1 cellular context compared by ENCODE assay signal in genomic region chr11:1692708-1693326, GRCh38.
TF ChIP-seq lines count a peak whose summit lies in the region.

No MANE protein-coding gene starts in this region.

TF ChIP-seq in HepG2, 621 proteins besides CTCF, POLR2A, EP300 and RAD21:
- peak; percentile 28; the same call in 1 of the 2 replicates for TF ChIP-seq AHDC1 (CRISPR knock-in tag; IDR thresholded peaks at IDR 0.05; ENCODE audit: borderline replicate concordance)
- no peak for TF ChIP-seq RXRA (CRISPR knock-in tag; IDR thresholded peaks at IDR 0.05)
- TF ChIP-seq MTA1 (CRISPR knock-in tag; IDR thresholded peaks at IDR 0.05; ENCODE audit: borderline replicate concordance): peak; percentile 12; the same call in 1 of the 2 replicates
- no peak for TF ChIP-seq ZC3H4 (CRISPR knock-in tag; IDR thresholded peaks at IDR 0.05; ENCODE audit: borderline replicate concordance)
- TF ChIP-seq SRSF1 (optimal IDR thresholded peaks at IDR 0.05; ENCODE audit: low read depth, low read length): no peak
- TF ChIP-seq KAT7 (CRISPR knock-in tag; IDR thresholded peaks at IDR 0.05; ENCODE audit: borderline replicate concordance): 0 out of 2 replicates have a peak, but pooled peaks have one; percentile 14
- TF ChIP-seq POLR2AphosphoS5 (IDR thresholded peaks at IDR 0.05; ENCODE audit: low read depth, low read length): 0 out of 2 replicates have a peak, but pooled peaks have one; percentile 12
- no peak for TF ChIP-seq ZNF260 (CRISPR knock-in tag; IDR thresholded peaks at IDR 0.05; ENCODE audit: borderline replicate concordance, low read depth)
- TF ChIP-seq FOXK1 (CRISPR knock-in tag; IDR thresholded peaks at IDR 0.05; ENCODE audit: borderline replicate concordance, low read depth): no peak
- peak; percentile 22; the same call in 1 of the 2 replicates for TF ChIP-seq ARID4A (CRISPR knock-in tag; IDR thresholded peaks at IDR 0.05; ENCODE audit: borderline replicate concordance)
- no peak for TF ChIP-seq FOXA3 (CRISPR knock-in tag; IDR thresholded peaks at IDR 0.05)
- TF ChIP-seq ZSCAN30 (CRISPR knock-in tag; IDR thresholded peaks at IDR 0.05): 0 out of 2 replicates have a peak, but pooled peaks have one; percentile 6
- TF ChIP-seq ZNF572 (CRISPR knock-in tag; IDR thresholded peaks at IDR 0.05): peak; percentile 54; the same call in 1 of the 2 replicates
- no peak for TF ChIP-seq NONO (IDR thresholded peaks at IDR 0.05)
- 0 out of 2 replicates have a peak, but pooled peaks have one; percentile 5 for TF ChIP-seq NONO (CRISPR knock-in tag; conservative IDR thresholded peaks at IDR 0.05)
- TF ChIP-seq, protein P1, sequence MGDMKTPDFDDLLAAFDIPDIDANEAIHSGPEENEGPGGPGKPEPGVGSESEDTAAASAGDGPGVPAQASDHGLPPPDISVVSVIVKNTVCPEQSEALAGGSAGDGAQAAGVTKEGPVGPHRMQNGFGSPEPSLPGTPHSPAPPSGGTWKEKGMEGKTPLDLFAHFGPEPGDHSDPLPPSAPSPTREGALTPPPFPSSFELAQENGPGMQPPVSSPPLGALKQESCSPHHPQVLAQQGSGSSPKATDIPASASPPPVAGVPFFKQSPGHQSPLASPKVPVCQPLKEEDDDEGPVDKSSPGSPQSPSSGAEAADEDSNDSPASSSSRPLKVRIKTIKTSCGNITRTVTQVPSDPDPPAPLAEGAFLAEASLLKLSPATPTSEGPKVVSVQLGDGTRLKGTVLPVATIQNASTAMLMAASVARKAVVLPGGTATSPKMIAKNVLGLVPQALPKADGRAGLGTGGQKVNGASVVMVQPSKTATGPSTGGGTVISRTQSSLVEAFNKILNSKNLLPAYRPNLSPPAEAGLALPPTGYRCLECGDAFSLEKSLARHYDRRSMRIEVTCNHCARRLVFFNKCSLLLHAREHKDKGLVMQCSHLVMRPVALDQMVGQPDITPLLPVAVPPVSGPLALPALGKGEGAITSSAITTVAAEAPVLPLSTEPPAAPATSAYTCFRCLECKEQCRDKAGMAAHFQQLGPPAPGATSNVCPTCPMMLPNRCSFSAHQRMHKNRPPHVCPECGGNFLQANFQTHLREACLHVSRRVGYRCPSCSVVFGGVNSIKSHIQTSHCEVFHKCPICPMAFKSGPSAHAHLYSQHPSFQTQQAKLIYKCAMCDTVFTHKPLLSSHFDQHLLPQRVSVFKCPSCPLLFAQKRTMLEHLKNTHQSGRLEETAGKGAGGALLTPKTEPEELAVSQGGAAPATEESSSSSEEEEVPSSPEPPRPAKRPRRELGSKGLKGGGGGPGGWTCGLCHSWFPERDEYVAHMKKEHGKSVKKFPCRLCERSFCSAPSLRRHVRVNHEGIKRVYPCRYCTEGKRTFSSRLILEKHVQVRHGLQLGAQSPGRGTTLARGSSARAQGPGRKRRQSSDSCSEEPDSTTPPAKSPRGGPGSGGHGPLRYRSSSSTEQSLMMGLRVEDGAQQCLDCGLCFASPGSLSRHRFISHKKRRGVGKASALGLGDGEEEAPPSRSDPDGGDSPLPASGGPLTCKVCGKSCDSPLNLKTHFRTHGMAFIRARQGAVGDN (CRISPR knock-in tag; IDR thresholded peaks at IDR 0.05): peak; percentile 47
- TF ChIP-seq AKAP8 (CRISPR knock-in tag; IDR thresholded peaks at IDR 0.05): peak; percentile 11; the same call in 1 of the 2 replicates
- TF ChIP-seq, protein P2, sequence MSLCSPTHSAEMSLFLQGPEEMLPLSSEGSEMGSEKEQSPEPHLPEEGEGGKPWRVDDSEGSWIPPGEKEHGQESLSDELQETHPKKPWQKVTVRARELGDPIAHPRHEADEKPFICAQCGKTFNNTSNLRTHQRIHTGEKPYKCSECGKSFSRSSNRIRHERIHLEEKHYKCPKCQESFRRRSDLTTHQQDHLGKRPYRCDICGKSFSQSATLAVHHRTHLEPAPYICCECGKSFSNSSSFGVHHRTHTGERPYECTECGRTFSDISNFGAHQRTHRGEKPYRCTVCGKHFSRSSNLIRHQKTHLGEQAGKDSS (CRISPR knock-in tag; IDR thresholded peaks at IDR 0.05; ENCODE audit: borderline replicate concordance, low read depth): 0 out of 2 replicates have a peak, but pooled peaks have one; percentile 3
- TF ChIP-seq HNRNPL (IDR thresholded peaks at IDR 0.05; ENCODE audit: low read depth, low read length): 0 out of 2 replicates have a peak, but pooled peaks have one; percentile 31
- peak; percentile 0; the same call in 1 of the 2 replicates for TF ChIP-seq MED1 (CRISPR knock-in tag; IDR thresholded peaks at IDR 0.05)
- 0 out of 2 replicates have a peak, but pooled peaks have one; percentile 24 for TF ChIP-seq ZNF343 (CRISPR knock-in tag; IDR thresholded peaks at IDR 0.05)
- TF ChIP-seq ERF (CRISPR knock-in tag; IDR thresholded peaks at IDR 0.05): 0 out of 2 replicates have a peak, but pooled peaks have one; percentile 11
- TF ChIP-seq KMT2A (CRISPR knock-in tag; IDR thresholded peaks at IDR 0.05): 0 out of 2 replicates have a peak, but pooled peaks have one; percentile 7
- TF ChIP-seq HNF1B (CRISPR knock-in tag; IDR thresholded peaks at IDR 0.05): 0 out of 2 replicates have a peak, but pooled peaks have one; percentile 16
